Comparison of ENCODE assay signal across 8 cellular contexts in genomic region chr4:30720656-30721352, GRCh38. TPM values are rescaled to one million over a fixed set of nuclear protein-coding genes. Genes with fewer than 3 reads are reported as not detected.
DNase-seq lines count a peak whose midpoint lies in the region; ATAC-seq and TF ChIP-seq lines count a peak whose summit lies in the region.

No MANE protein-coding gene starts in this region.

- H3K4me1 Mint-ChIP-seq in GM23338 = peaks cover 23% of the 10 kb centered on the region
- H3K4me1 Mint-ChIP-seq in activated T-helper 17 cell treated with anti-CD3 and anti-CD28 coated beads, Interleukin-2, amount 50 U/mL, for 72 hours = peaks cover 4% of the 10 kb centered on the region

- H3K9me3 ChIP-seq in heart right ventricle = no peaks in the 10 kb centered on the region
- H3K9me3 ChIP-seq in parathyroid adenoma (ENCODE audit: control insufficient read depth, low read length) = no peaks in the 10 kb centered on the region

- H3K36me3 ChIP-seq in GM23338 (ENCODE audit: insufficient read depth) (no peaks in the 10 kb centered on the region), heart right ventricle (no peaks in the 10 kb centered on the region), parathyroid adenoma (ENCODE audit: control insufficient read depth, insufficient read depth, low read length) (no peaks in the 10 kb centered on the region)

- no peak for TF ChIP-seq CTCF in GM23338 (conservative IDR thresholded peaks at IDR 0.05; ENCODE audit: low read depth in 2 of 2)
- no peak for TF ChIP-seq CTCF in heart right ventricle (IDR thresholded peaks at IDR 0.05)
- TF ChIP-seq CTCF in parathyroid adenoma (IDR thresholded peaks at IDR 0.05) = no peak

- H3K9me2 ChIP-seq in GM23338 (ENCODE audit: insufficient read depth) = no peaks in the 10 kb centered on the region

- H3K27me3 ChIP-seq in GM23338 (ENCODE audit: insufficient read depth) (peaks cover 56% of the 10 kb centered on the region), heart right ventricle (peaks cover 0 to 79% (median 63%) of the 10 kb centered on the region in 7 donors), parathyroid adenoma (ENCODE audit: control insufficient read depth, insufficient read depth, low read length) (no peaks in the 10 kb centered on the region)

- ATAC-seq in GM23338 (peak; percentile 3), heart right ventricle (peak in 7 of 8 donors; percentile 2 to 20 (median 15))
- ATAC-seq in activated T-helper 17 cell treated with anti-CD3 and anti-CD28 coated beads, Interleukin-2, amount 50 U/mL, for 72 hours (replicated peaks) = no peak

- H3K79me2 ChIP-seq in GM23338 (replicated peaks; ENCODE audit: insufficient read depth) (no peaks in the 10 kb centered on the region), parathyroid adenoma (no peaks in the 10 kb centered on the region)

- intact Hi-C loops in heart right ventricle (cut with DNase I) = loop anchor here in 2 of 10 donors (5.0 to 10.0 kb wide), 2 partner anchors 301 to 304 kb away; no protein-coding TSS in a partner anchor

- H3F3A ChIP-seq in GM23338 (replicated peaks; ENCODE audit: low read depth) = peaks cover 14% of the 10 kb centered on the region; the same call in 1 of the 2 replicates

- H3K27ac ChIP-seq in GM23338 (ENCODE audit: low read depth) (no peak overlapping the region), heart right ventricle (peak overlapping the region in 8 of 10 donors; percentile 48 to 87 (median 76)), parathyroid adenoma (no peak overlapping the region)

- peak overlapping the region; percentile 98 for H3K4me2 ChIP-seq in GM23338
- peak overlapping the region; percentile 90 for H3K4me2 ChIP-seq in parathyroid adenoma (ENCODE audit: low read length)

- H3K27ac Mint-ChIP-seq in GM23338 = no peak overlapping the region
- no peak overlapping the region for H3K27ac Mint-ChIP-seq in activated T-helper 17 cell treated with anti-CD3 and anti-CD28 coated beads, Interleukin-2, amount 50 U/mL, for 72 hours

- DNase-seq in 8988T (peak; percentile 63), GM23338 (ENCODE audit: low spot score) (peak; percentile 64), heart right ventricle (peak; percentile 14 to 25), NOMO-1 (lab: John Stamatoyannopoulos, UW; ENCODE audit: unreplicated experiment in 2 of 2) (no peak), GF-D8 (lab: John Stamatoyannopoulos, UW) (no peak), SKM-1 (lab: John Stamatoyannopoulos, UW; ENCODE audit: unreplicated experiment) (no peak)

- H3K36me3 Mint-ChIP-seq in GM23338 (ENCODE audit: low read depth) = no peaks in the 10 kb centered on the region
- H3K36me3 Mint-ChIP-seq in activated T-helper 17 cell treated with anti-CD3 and anti-CD28 coated beads, Interleukin-2, amount 50 U/mL, for 72 hours (ENCODE audit: low read depth) = peaks cover 7% of the 10 kb centered on the region

- peak overlapping the region; percentile 96 for H3K4me3 Mint-ChIP-seq in GM23338
- H3K4me3 Mint-ChIP-seq in activated T-helper 17 cell treated with anti-CD3 and anti-CD28 coated beads, Interleukin-2, amount 50 U/mL, for 72 hours = peak overlapping the region; percentile 53

- peaks cover 14% of the 10 kb centered on the region; the same call in 1 of the 2 replicates for H3K4me1 ChIP-seq in GM23338 (ENCODE audit: insufficient read depth)
- H3K4me1 ChIP-seq in heart right ventricle = peaks cover 0 to 45% (median 26%) of the 10 kb centered on the region in 9 donors
- H3K4me1 ChIP-seq in parathyroid adenoma = no peaks in the 10 kb centered on the region

- 0 to 1% methylated on average over 47 to 51 of the region's 51 CpGs for whole genome bisulfite sequencing in heart right ventricle, 2 donors

- H3K4me3 ChIP-seq in GM23338 (peak overlapping the region; percentile 96), heart right ventricle (peak overlapping the region; percentile 30 to 79 (median 58)), parathyroid adenoma (ENCODE audit: low read depth, low read length) (peak overlapping the region; percentile 42)

- peak overlapping the region; percentile 99 for H2AFZ ChIP-seq in GM23338
- H2AFZ ChIP-seq in parathyroid adenoma = no peak overlapping the region

- peaks cover 61% of the 10 kb centered on the region for H3K27me3 Mint-ChIP-seq in GM23338 (ENCODE audit: insufficient read depth, low read depth, poor library complexity)
- peaks cover 38% of the 10 kb centered on the region for H3K27me3 Mint-ChIP-seq in activated T-helper 17 cell treated with anti-CD3 and anti-CD28 coated beads, Interleukin-2, amount 50 U/mL, for 72 hours

- peaks cover 4% of the 10 kb centered on the region; the same call in 1 of the 2 replicates for H4K20me1 ChIP-seq in GM23338 (replicated peaks; ENCODE audit: insufficient read depth)

- H3K9ac ChIP-seq in parathyroid adenoma = no peak overlapping the region

- peaks cover 4% of the 10 kb centered on the region; the same call in 2 of the 3 replicates for H3K9me3 Mint-ChIP-seq in GM23338
- no peaks in the 10 kb centered on the region for H3K9me3 Mint-ChIP-seq in activated T-helper 17 cell treated with anti-CD3 and anti-CD28 coated beads, Interleukin-2, amount 50 U/mL, for 72 hours

TF ChIP-seq in GM23338, 12 proteins besides CTCF, POLR2A, EP300 and RAD21:
- peak; percentile 26 for TF ChIP-seq EZH2 (IDR thresholded peaks at IDR 0.05; ENCODE audit: low read depth, unreplicated experiment)
- no peak for TF ChIP-seq ZNF114 (CRISPR knock-in tag; IDR thresholded peaks at IDR 0.05)

RNA-seq across cellular contexts. Expression of gene PCDH7, which starts 0.6 kb away (rescaled TPM):
- total RNA-seq in GM23338 (2014; rRNA removed; shearing (Covaris generic)) = 7.6 and 10.8 TPM in 2 replicates
- polyA plus RNA-seq in GM23338 (2016; fragmentation: Nextera tagmentation; extraction: Ambion mirVana) = 2.4 and 2.7 TPM in 2 replicates
- total RNA-seq in activated T-helper 17 cell treated with anti-CD3 and anti-CD28 coated beads, Interleukin-2, amount 50 U/mL, for 72 hours = not detected
- 100 to 1,000 TPM in 4 of 10 donors, 10 to 100 TPM in 6; 13.4 to 164 (median 78.6) TPM for total RNA-seq in heart right ventricle
- polyA plus RNA-seq in heart right ventricle = 10 to 100 TPM in 1 of 2 donors, 1 to 10 TPM in 1; 9.4 to 12.2 TPM

Comparison
In these comparisons a context has a peak if more than half of its experiments do, and no peak if none do; other contexts are left out.
1. DNase-seq: peak in 8988T (single experiment), GM23338 (single experiment) and heart right ventricle (2 of 2); none in NOMO-1 (0 of 2), GF-D8 (single experiment) and SKM-1 (single experiment).
2. H3K27ac ChIP-seq: peak in heart right ventricle (8 of 10); none in GM23338 (single experiment) and parathyroid adenoma (single experiment).
3. H3K4me3 ChIP-seq: peak in every context shown above with its lines; median percentile 96 in GM23338; 58 in heart right ventricle; 42 in parathyroid adenoma.